Comparison of ENCODE assay signal across 8 cellular contexts in genomic region chr1:85258536-85259117, GRCh38. TPM values are rescaled to one million over a fixed set of nuclear protein-coding genes. Genes with fewer than 3 reads are reported as not detected.
DNase-seq lines count a peak whose midpoint lies in the region; ATAC-seq and TF ChIP-seq lines count a peak whose summit lies in the region.

No MANE protein-coding gene starts in this region.

- no peaks in the 10 kb centered on the region for H3K9me3 ChIP-seq in mucosa of stomach (ENCODE audit: control insufficient read depth, low read length)

- H3K4me3 ChIP-seq in AG09309 (ENCODE audit: control insufficient read depth, low read depth, low read length), result peak overlapping the region; percentile 80
- H3K4me3 ChIP-seq in mucosa of stomach (ENCODE audit: low read length), result peak overlapping the region; percentile 61

- no peak for ATAC-seq in central memory CD8-positive, alpha-beta T cell (replicated peaks; ENCODE audit: extremely low read depth, poor library complexity, severe bottlenecking)
- no peak for ATAC-seq in GM19395 (IDR thresholded peaks at IDR 0.05; ENCODE audit: unreplicated experiment)
- no peak for ATAC-seq in HG03175 (IDR thresholded peaks at IDR 0.05; ENCODE audit: unreplicated experiment)

- H3K27ac Mint-ChIP-seq in central memory CD8-positive, alpha-beta T cell (ENCODE audit: low read depth), result peak overlapping the region; percentile 97

- H3K27me3 Mint-ChIP-seq in central memory CD8-positive, alpha-beta T cell, result no peaks in the 10 kb centered on the region

- H3K4me3 Mint-ChIP-seq in central memory CD8-positive, alpha-beta T cell, result peak overlapping the region; percentile 97

- TF ChIP-seq EP300 in Ishikawa (IDR thresholded peaks at IDR 0.05; ENCODE audit: borderline replicate concordance), result no peak

- peaks cover 17% of the 10 kb centered on the region for H3K4me1 ChIP-seq in mucosa of stomach (ENCODE audit: control insufficient read depth, insufficient read depth, low read length)

- H3K27me3 ChIP-seq in mucosa of stomach (ENCODE audit: control insufficient read depth, insufficient read depth, low read length), result no peaks in the 10 kb centered on the region

- H3K9me3 Mint-ChIP-seq in central memory CD8-positive, alpha-beta T cell, result no peaks in the 10 kb centered on the region

- TF ChIP-seq CTCF in AG09309 (IDR thresholded peaks at IDR 0.05; ENCODE audit: control insufficient read depth, insufficient read depth, low read depth, low read length, missing control alignments), result peak; percentile 12

- DNase-seq in AG09309 (ENCODE audit: low read depth) (no peak), cerebellum (ENCODE audit: low spot score) (no peak), dedifferentiated amniotic fluid mesenchymal stem cell (ENCODE audit: extremely low spot score) (no peak)
- DNase-seq in central memory CD8-positive, alpha-beta T cell (ENCODE audit: low spot score in 2 of 2), result no peak

- H3K4me1 Mint-ChIP-seq in central memory CD8-positive, alpha-beta T cell, result peaks cover 32% of the 10 kb centered on the region

- peak overlapping the region; percentile 92 for H3K9ac ChIP-seq in mucosa of stomach (ENCODE audit: low read length)

- peaks cover 41% of the 10 kb centered on the region for H3K36me3 Mint-ChIP-seq in central memory CD8-positive, alpha-beta T cell (ENCODE audit: insufficient read depth)

- TF ChIP-seq RAD21 in Ishikawa (IDR thresholded peaks at IDR 0.05; ENCODE audit: low read depth), result no peak

- no peaks in the 10 kb centered on the region for H3K36me3 ChIP-seq in mucosa of stomach (ENCODE audit: control insufficient read depth, insufficient read depth, low read length)

TF ChIP-seq in Ishikawa, 13 proteins besides CTCF, POLR2A, EP300 and RAD21:
- TF ChIP-seq YY1 (IDR thresholded peaks at IDR 0.05; ENCODE audit: low read depth) (no peak), ZBTB7A (IDR thresholded peaks at IDR 0.05; ENCODE audit: low read depth) (0 out of 2 replicates have a peak, but pooled peaks have one; percentile 32)

RNA-seq across cellular contexts. Expression of gene C1orf52, which starts 0.8 kb away (rescaled TPM):
- 18.7 TPM for total RNA-seq in cerebellum

RNA-seq across cellular contexts. Expression of gene BCL10, which starts 17.8 kb away (rescaled TPM):
- total RNA-seq in cerebellum, result 23.9 TPM

RNA-seq across cellular contexts. Expression of gene SYDE2, which starts 57.8 kb away (rescaled TPM):
- total RNA-seq in cerebellum, result 2.1 TPM
